In genomic region chr19:38252935-38253691, GRCh38 we compare ENCODE assay signal across 9 cellular contexts. TPM values are rescaled to one million over a fixed set of nuclear protein-coding genes. Genes with fewer than 3 reads are reported as not detected.
DNase-seq lines count a peak whose midpoint lies in the region; ATAC-seq and TF ChIP-seq lines count a peak whose summit lies in the region.
"Had no signal": no experiment of that assay in that cellular context is flagged by ENCODE, and none has a peak within 500 bp of the region (broad histone marks: within the 10 kb centered on the region; RNA-seq: fewer than 3 reads in every experiment).

No MANE protein-coding gene starts in this region.

- H3F3A ChIP-seq in smooth muscle cell (ENCODE audit: low read depth), result peaks cover 6% of the 10 kb centered on the region

- peaks cover 31% of the 10 kb centered on the region for H3K4me1 ChIP-seq in HUES48 (ENCODE audit: control insufficient read depth, insufficient read depth, low read length)
- H3K4me1 ChIP-seq in ascending aorta, result peaks cover 19 to 44% of the 10 kb centered on the region in 2 donors
- H3K4me1 ChIP-seq in left lung, result peaks cover 5 to 38% of the 10 kb centered on the region in 2 donors
- H3K4me1 ChIP-seq in smooth muscle cell (ENCODE audit: low read depth), result peaks cover 27% of the 10 kb centered on the region

- H3K79me2 ChIP-seq in smooth muscle cell (ENCODE audit: low read depth), result no peaks in the 10 kb centered on the region

- H3K9me3 ChIP-seq in HUES48 (ENCODE audit: control insufficient read depth, insufficient read depth, low read length) (no peaks in the 10 kb centered on the region), ascending aorta (no peaks in the 10 kb centered on the region), left lung (no peaks in the 10 kb centered on the region), smooth muscle cell (replicated peaks; ENCODE audit: low read depth) (no peaks in the 10 kb centered on the region)

- no peaks in the 10 kb centered on the region for H4K20me1 ChIP-seq in smooth muscle cell (ENCODE audit: low read depth)

- WGBS in smooth muscle cell (ENCODE audit: low lambda C conversion rate), result 36% methylated on average over 20 of the region's 21 CpGs

- H3K4me2 ChIP-seq in smooth muscle cell, result peak overlapping the region; percentile 75

- DNase-seq in ascending aorta (ENCODE audit: low spot score in 2 of 2), result peak; percentile 18 to 90
- DNase-seq in left lung, result no peak
- no peak for DNase-seq in smooth muscle cell (lab: John Stamatoyannopoulos, UW; ENCODE audit: unreplicated experiment)
- DNase-seq in RKO (ENCODE audit: low spot score), result no peak
- no peak for DNase-seq in activated effector memory CD4-positive, alpha-beta T cell treated with anti-CD3 and anti-CD28 coated beads, Interleukin-2, amount 50 U/mL, for 16 hours
- no peak for DNase-seq in stimulated activated CD8-positive, alpha-beta memory T cell treated with anti-CD3 and anti-CD28 coated beads, Interleukin-4, amount 100 ng/mL, for 48 hours
- no peak for DNase-seq in NCI-H345 (lab: John Stamatoyannopoulos, UW)
- DNase-seq: activated naive CD4-positive, alpha-beta T cell treated with anti-CD3 and anti-CD28 coated beads for 36 hours had no signal

- H3K36me3 ChIP-seq in HUES48 (ENCODE audit: control insufficient read depth, insufficient read depth, low read length), result no peaks in the 10 kb centered on the region
- H3K36me3 ChIP-seq in ascending aorta, result peaks cover 4 to 25% of the 10 kb centered on the region in 2 donors
- H3K36me3 ChIP-seq in left lung, result no peaks in the 10 kb centered on the region
- H3K36me3 ChIP-seq in smooth muscle cell (ENCODE audit: low read depth), result no peaks in the 10 kb centered on the region

- no peak overlapping the region for H2AFZ ChIP-seq in smooth muscle cell (ENCODE audit: low read depth)

- H3K9ac ChIP-seq in HUES48 (ENCODE audit: low read depth, low read length) (no peak overlapping the region), smooth muscle cell (ENCODE audit: low read depth) (no peak overlapping the region)

- H3K4me3 ChIP-seq in HUES48 (ENCODE audit: low read depth, low read length) (no peak overlapping the region), ascending aorta (peak overlapping the region; percentile 89 to 90), left lung (peak overlapping the region; percentile 2 to 33), smooth muscle cell (no peak overlapping the region)

- H3K27me3 ChIP-seq in HUES48 (ENCODE audit: control insufficient read depth, insufficient read depth, low read length) (peaks cover 8% of the 10 kb centered on the region), ascending aorta (no peaks in the 10 kb centered on the region), left lung (peaks cover 5 to 44% of the 10 kb centered on the region in 2 donors), smooth muscle cell (ENCODE audit: low read depth) (no peaks in the 10 kb centered on the region)

- TF ChIP-seq CTCF in ascending aorta (IDR thresholded peaks at IDR 0.05) (no peak), left lung (IDR thresholded peaks at IDR 0.05) (no peak), smooth muscle cell (IDR thresholded peaks at IDR 0.05; ENCODE audit: borderline replicate concordance, insufficient read depth, poor library complexity, severe bottlenecking) (no peak)

- intact Hi-C loops in ascending aorta (cut with DNase I) (loop anchor here (1.0 to 5.0 kb wide), 3 partner anchors 8 to 1159 kb away; partner anchors contain the start of gene PLEKHG2), left lung (cut with DNase I) (no loop called here)

- peak; percentile 2 for ATAC-seq in left lung

- peak overlapping the region; percentile 44 for H3K27ac ChIP-seq in HUES48 (ENCODE audit: low read depth, low read length)
- H3K27ac ChIP-seq in ascending aorta, result peak overlapping the region; percentile 90 to 99
- H3K27ac ChIP-seq in left lung, result peak overlapping the region; percentile 55 to 69
- H3K27ac ChIP-seq in smooth muscle cell (ENCODE audit: low read depth), result no peak overlapping the region

RNA-seq across cellular contexts. Expression of gene PPP1R14A, which starts 3.1 kb away (rescaled TPM):
- total RNA-seq in ascending aorta, result 1,072 TPM
- 10 to 100 TPM; 40.2 to 91.3 TPM for total RNA-seq in left lung
- total RNA-seq in smooth muscle cell, result 4.0 and 8.1 TPM in 2 replicates
- polyA plus RNA-seq in smooth muscle cell, result 88.4 and 89.7 TPM in 2 replicates
- total RNA-seq: activated naive CD4-positive, alpha-beta T cell treated with anti-CD3 and anti-CD28 coated beads for 36 hours had no signal

RNA-seq across cellular contexts. Expression of gene SPINT2, which starts 11.3 kb away (rescaled TPM):
- total RNA-seq in ascending aorta, result 193 TPM
- 100 to 1,000 TPM; 206 to 317 TPM for total RNA-seq in left lung
- total RNA-seq in smooth muscle cell, result 153 and 157 TPM in 2 replicates
- polyA plus RNA-seq in smooth muscle cell, result 201 and 453 TPM in 2 replicates

RNA-seq across cellular contexts. Expression of gene DPF1, which starts 29.1 kb away (rescaled TPM):
- total RNA-seq in ascending aorta (not detected), left lung (under 1 TPM; 0.39 to 0.79 TPM), smooth muscle cell (0.27 TPM in 1 of 2 replicates, not detected in the other)
- polyA plus RNA-seq in smooth muscle cell, result 2.4 and 3.1 TPM in 2 replicates

RNA-seq across cellular contexts. Expression of gene C19orf33, which starts 50.9 kb away (rescaled TPM):
- not detected for total RNA-seq in ascending aorta
- total RNA-seq in left lung, result 100 to 1,000 TPM in 1 of 2 donors, 10 to 100 TPM in 1; 63.2 to 120 TPM
- total RNA-seq in smooth muscle cell, result 97.5 and 136 TPM in 2 replicates
- 22.1 and 96.5 TPM in 2 replicates for polyA plus RNA-seq in smooth muscle cell
- total RNA-seq: activated naive CD4-positive, alpha-beta T cell treated with anti-CD3 and anti-CD28 coated beads for 36 hours had no signal

Comparison
In these comparisons a context has a peak if more than half of its experiments do, and no peak if none do; other contexts are left out.
1. H3K4me3 ChIP-seq: peak in ascending aorta (2 of 2) and left lung (2 of 2); none in HUES48 (single experiment) and smooth muscle cell (single experiment).
2. DNase-seq: peak in ascending aorta (2 of 2); none in left lung (0 of 2), smooth muscle cell (single experiment), RKO (single experiment), activated effector memory CD4-positive, alpha-beta T cell treated with anti-CD3 and anti-CD28 coated beads, Interleukin-2, amount 50 U/mL, for 16 hours (single experiment), stimulated activated CD8-positive, alpha-beta memory T cell treated with anti-CD3 and anti-CD28 coated beads, Interleukin-4, amount 100 ng/mL, for 48 hours (single experiment) and NCI-H345 (single experiment).
3. RNA of gene PPP1R14A, which starts 3.1 kb away (total RNA-seq): 1,072 TPM in ascending aorta (single experiment); 40.2 to 91.3 TPM in left lung and 4.0 to 8.1 TPM in smooth muscle cell; every median in the first group is over 10 times any median in the second.